ENCODE assay signal across 1 cellular context in genomic region chr6:129749749-129750120, GRCh38.
TF ChIP-seq lines count a peak whose summit lies in the region.

No MANE protein-coding gene starts in this region.

TF ChIP-seq in GM12878, 131 proteins besides CTCF, POLR2A, EP300 and RAD21 (continued from another document and continues in another):
- TF ChIP-seq ZNF592 (IDR thresholded peaks at IDR 0.05), result no peak
- no peak for TF ChIP-seq KLF5 (IDR thresholded peaks at IDR 0.05; ENCODE audit: partially characterized antibody)
- TF ChIP-seq EGR1 (IDR thresholded peaks at IDR 0.05; ENCODE audit: borderline replicate concordance in 1 of 2, low read depth in 2 of 2, low read length in 2 of 2), result no peak
- no peak for TF ChIP-seq ZNF217 (IDR thresholded peaks at IDR 0.05)
- TF ChIP-seq CEBPB (IDR thresholded peaks at IDR 0.05; ENCODE audit: borderline replicate concordance in 1 of 2, low read depth in 2 of 2, low read length in 2 of 2), result no peak
- TF ChIP-seq FOS (IDR thresholded peaks at IDR 0.05; ENCODE audit: borderline replicate concordance, extremely low read depth, insufficient read length), result no peak
- TF ChIP-seq FOXM1 (IDR thresholded peaks at IDR 0.05; ENCODE audit: low read depth, low read length), result no peak
- TF ChIP-seq ATF2 (IDR thresholded peaks at IDR 0.05; ENCODE audit: low read length), result no peak
- no peak for TF ChIP-seq MLLT1 (IDR thresholded peaks at IDR 0.05)
- TF ChIP-seq CEBPZ (IDR thresholded peaks at IDR 0.05; ENCODE audit: low read depth, low read length), result no peak
- TF ChIP-seq SUZ12 (IDR thresholded peaks at IDR 0.05; ENCODE audit: unreplicated experiment), result no peak
- peak; percentile 22 for TF ChIP-seq SKIL (IDR thresholded peaks at IDR 0.05; ENCODE audit: low read depth, poor library complexity, severe bottlenecking)
- TF ChIP-seq BHLHE40 (IDR thresholded peaks at IDR 0.05; ENCODE audit: borderline replicate concordance in 1 of 2, low read depth in 2 of 2, low read length in 1 of 2), result no peak
- TF ChIP-seq TCF7 (IDR thresholded peaks at IDR 0.05; ENCODE audit: borderline replicate concordance), result no peak
- TF ChIP-seq HCFC1 (IDR thresholded peaks at IDR 0.05; ENCODE audit: low read length), result no peak
- TF ChIP-seq SRF (IDR thresholded peaks at IDR 0.05; ENCODE audit: low read depth in 2 of 2, low read length in 2 of 2), result no peak
- TF ChIP-seq IRF3 (IDR thresholded peaks at IDR 0.05), result no peak
- peak; percentile 44 for TF ChIP-seq SP1 (IDR thresholded peaks at IDR 0.05; ENCODE audit: low read depth, low read length)
- no peak for TF ChIP-seq CUX1 (IDR thresholded peaks at IDR 0.05; ENCODE audit: insufficient replicate concordance, low read depth, low read length)
- no peak for TF ChIP-seq MTA3 (IDR thresholded peaks at IDR 0.05; ENCODE audit: borderline replicate concordance, low read length)
- TF ChIP-seq EED (IDR thresholded peaks at IDR 0.05; ENCODE audit: low read depth), result no peak
- 0 out of 2 replicates have a peak, but pooled peaks have one; percentile 49 for TF ChIP-seq ZBED1 (IDR thresholded peaks at IDR 0.05; ENCODE audit: borderline replicate concordance)
- no peak for TF ChIP-seq PML (IDR thresholded peaks at IDR 0.05; ENCODE audit: low read length)
- TF ChIP-seq SIX5 (IDR thresholded peaks at IDR 0.05; ENCODE audit: low read depth, low read length, severe bottlenecking), result no peak
- no peak for TF ChIP-seq RB1 (IDR thresholded peaks at IDR 0.05; ENCODE audit: borderline replicate concordance)
- no peak for TF ChIP-seq ETV6 (conservative IDR thresholded peaks at IDR 0.05 in 1 of 2, IDR thresholded peaks at IDR 0.05 in 1 of 2; ENCODE audit: borderline replicate concordance in 1 of 2, low read depth in 1 of 2)
- no peak for TF ChIP-seq NBN (IDR thresholded peaks at IDR 0.05)
- no peak for TF ChIP-seq PBX3 (IDR thresholded peaks at IDR 0.05; ENCODE audit: insufficient replicate concordance, low read depth, low read length)
- TF ChIP-seq POLR2AphosphoS5 (IDR thresholded peaks at IDR 0.05; ENCODE audit: low read length), result no peak
- no peak for TF ChIP-seq NRF1 (conservative IDR thresholded peaks at IDR 0.05; ENCODE audit: low read depth, low read length)
- no peak for TF ChIP-seq SMAD1 (IDR thresholded peaks at IDR 0.05; ENCODE audit: low read depth, partially characterized antibody)
- no peak for TF ChIP-seq IRF5 (IDR thresholded peaks at IDR 0.05; ENCODE audit: borderline replicate concordance)
- TF ChIP-seq NFXL1 (IDR thresholded peaks at IDR 0.05; ENCODE audit: borderline replicate concordance), result no peak
